In genomic region chr1:30135729-30136128, GRCh38 we compare ENCODE assay signal across 30 cellular contexts.
"Had no signal": no experiment of that assay in that cellular context is flagged by ENCODE, and none has a peak within 500 bp of the region (broad histone marks: within the 10 kb centered on the region; RNA-seq: fewer than 3 reads in every experiment).

No MANE protein-coding gene starts in this region.

- H3K4me1 ChIP-seq: Peyer's patch, SJCRH30 had no signal

- H3K27ac ChIP-seq: cardiac muscle cell, Peyer's patch, RWPE1, SJCRH30 had no signal

- H3K4me3 ChIP-seq: cardiac muscle cell, Peyer's patch, SJCRH30 had no signal

- H3K27me3 ChIP-seq: cardiac muscle cell, Peyer's patch had no signal

- H3K4me1 Mint-ChIP-seq: activated B cell treated with CpG ODN at 0.5 μM for 24 hours; activated CD4-positive, alpha-beta T cell treated with anti-CD3 and anti-CD28 coated beads, Interleukin-2, amount 10 ng/mL, durations not matched to agents 24 days and 14 days; activated CD8-positive, alpha-beta memory T cell treated with anti-CD3 and anti-CD28 coated beads, Interleukin-2, amount 10 ng/mL, durations not matched to agents 7 days and 5 days; activated naive CD8-positive, alpha-beta T cell treated with anti-CD3 and anti-CD28 coated beads, Interleukin-2, amount 50 U/mL, for 24 hours; brain had no signal

- H3K27me3 Mint-ChIP-seq: activated CD4-positive, alpha-beta T cell treated with anti-CD3 and anti-CD28 coated beads, Interleukin-2, amount 10 ng/mL, durations not matched to agents 24 days and 14 days; activated CD8-positive, alpha-beta memory T cell treated with anti-CD3 and anti-CD28 coated beads, Interleukin-2, amount 10 ng/mL, durations not matched to agents 7 days and 5 days; activated naive CD8-positive, alpha-beta T cell treated with anti-CD3 and anti-CD28 coated beads, Interleukin-2, amount 50 U/mL, for 24 hours had no signal

- H3K36me3 ChIP-seq: cardiac muscle cell, Peyer's patch, SJCRH30 had no signal

- H3K27ac Mint-ChIP-seq: activated B cell treated with CpG ODN at 0.5 μM for 24 hours; activated CD4-positive, alpha-beta T cell treated with anti-CD3 and anti-CD28 coated beads, Interleukin-2, amount 10 ng/mL, durations not matched to agents 24 days and 14 days; activated CD8-positive, alpha-beta memory T cell treated with anti-CD3 and anti-CD28 coated beads, Interleukin-2, amount 10 ng/mL, durations not matched to agents 7 days and 5 days; activated naive CD4-positive, alpha-beta T cell treated with anti-CD3 and anti-CD28 coated beads, Interleukin-2, amount 50 U/mL, for 72 hours; activated naive CD8-positive, alpha-beta T cell treated with anti-CD3 and anti-CD28 coated beads, Interleukin-2, amount 50 U/mL, for 24 hours; brain; T-helper 1 cell treated with Interleukin-12 subunit alpha and Interleukin-12 subunit beta and Interleukin-4 antibody, amounts not matched to agents 30 μg/mL and 1 μg/mL, for 36 hours had no signal

- H3K9me3 ChIP-seq: Peyer's patch, SJCRH30 had no signal

- ATAC-seq: activated CD8-positive, alpha-beta memory T cell treated with anti-CD3 and anti-CD28 coated beads, Interleukin-2, amount 10 ng/mL, durations not matched to agents 7 days and 5 days; activated naive CD4-positive, alpha-beta T cell treated with anti-CD3 and anti-CD28 coated beads, Interleukin-2, amount 50 U/mL, for 72 hours; activated naive CD8-positive, alpha-beta T cell treated with anti-CD3 and anti-CD28 coated beads, Interleukin-2, amount 50 U/mL, for 24 hours; activated T-cell treated with anti-CD3 and anti-CD28 coated beads, Interleukin-2, amount 50 U/mL, for 4 hours; SK-N-SH treated with all-trans-retinoic acid at 6 μM for 48 hours had no signal

- H3K4me3 Mint-ChIP-seq: activated B cell treated with CpG ODN at 0.5 μM for 24 hours; activated CD4-positive, alpha-beta T cell treated with anti-CD3 and anti-CD28 coated beads, Interleukin-2, amount 10 ng/mL, durations not matched to agents 24 days and 14 days; activated CD8-positive, alpha-beta memory T cell treated with anti-CD3 and anti-CD28 coated beads, Interleukin-2, amount 10 ng/mL, durations not matched to agents 7 days and 5 days; activated naive CD8-positive, alpha-beta T cell treated with anti-CD3 and anti-CD28 coated beads, Interleukin-2, amount 50 U/mL, for 24 hours; activated T-cell treated with anti-CD3 and anti-CD28 coated beads, Interleukin-2, amount 50 U/mL, for 4 hours; brain; T-helper 1 cell treated with Interleukin-12 subunit alpha and Interleukin-12 subunit beta and Interleukin-4 antibody, amounts not matched to agents 30 μg/mL and 1 μg/mL, for 36 hours had no signal

- H3K36me3 Mint-ChIP-seq: activated CD8-positive, alpha-beta memory T cell treated with anti-CD3 and anti-CD28 coated beads, Interleukin-2, amount 10 ng/mL, durations not matched to agents 7 days and 5 days; activated naive CD4-positive, alpha-beta T cell treated with anti-CD3 and anti-CD28 coated beads, Interleukin-2, amount 50 U/mL, for 72 hours; brain had no signal

- DNase-seq: activated B cell treated with CpG ODN at 0.5 μM for 24 hours; activated CD4-positive, alpha-beta T cell treated with anti-CD3 and anti-CD28 coated beads for 1 hour; activated CD4-positive, alpha-beta T cell treated with anti-CD3 and anti-CD28 coated beads, Interleukin-2, amount 10 ng/mL, durations not matched to agents 24 days and 14 days; activated CD4-positive, alpha-beta T cell treated with anti-CD3 and anti-CD28 coated beads, Interleukin-2, amount 50 U/mL, for 48 hours; activated CD8-positive, alpha-beta memory T cell treated with anti-CD3 and anti-CD28 coated beads, Interleukin-2, amount 10 ng/mL, durations not matched to agents 7 days and 5 days; activated effector memory CD4-positive, alpha-beta T cell treated with anti-CD3 and anti-CD28 coated beads, Interleukin-2, amount 50 U/mL, for 16 hours; activated naive CD4-positive, alpha-beta T cell treated with Interleukin-2 at 50 U/mL for 16 hours; activated naive CD8-positive, alpha-beta T cell treated with anti-CD3 and anti-CD28 coated beads, Interleukin-2, amount 50 U/mL, for 24 hours; activated T-cell treated with anti-CD3 and anti-CD28 coated beads, Interleukin-2, amount 50 U/mL, for 4 hours; amniotic stem cell; Karpas-422; MM.1S; NCI-H1105; NCI-H1436; NCI-H1694 treated with DMSO at 0.1 percent for 48 hours; NCI-H2029 treated with DMSO at 0.1 percent for 48 hours; NCI-H510A treated with DMSO at 0.1 percent for 48 hours; NK-92 treated with Interleukin-12 subunit alpha and Interleukin-12 subunit beta, amount 100 ng/mL, for 24 hours; OCI-M1; Peyer's patch; Right ventricle myocardium superior; SJCRH30; T-helper 9 cell had no signal

- FAIRE-seq: astrocyte had no signal

- H3K9me3 Mint-ChIP-seq: activated B cell treated with CpG ODN at 0.5 μM for 24 hours; activated CD4-positive, alpha-beta T cell treated with anti-CD3 and anti-CD28 coated beads, Interleukin-2, amount 10 ng/mL, durations not matched to agents 24 days and 14 days; activated naive CD4-positive, alpha-beta T cell treated with anti-CD3 and anti-CD28 coated beads, Interleukin-2, amount 50 U/mL, for 72 hours; activated naive CD8-positive, alpha-beta T cell treated with anti-CD3 and anti-CD28 coated beads, Interleukin-2, amount 50 U/mL, for 24 hours; activated T-cell treated with anti-CD3 and anti-CD28 coated beads, Interleukin-2, amount 50 U/mL, for 4 hours; T-helper 1 cell treated with Interleukin-12 subunit alpha and Interleukin-12 subunit beta and Interleukin-4 antibody, amounts not matched to agents 30 μg/mL and 1 μg/mL, for 36 hours had no signal
